ENCODE assay signal across 8 cellular contexts in genomic region chr17:45895304-45895968, GRCh38.
A peak's percentile ranks its signal among the peaks of the same experiment; 100 is the strongest.
DNase-seq lines count a peak whose midpoint lies in the region; ATAC-seq and TF ChIP-seq lines count a peak whose summit lies in the region.

No MANE protein-coding gene starts in this region.

- ATAC-seq in HG02642 (IDR thresholded peaks at IDR 0.05; ENCODE audit: poor library complexity, unreplicated experiment) = no peak

- TF ChIP-seq CTCF in fibroblast of pulmonary artery (IDR thresholded peaks at IDR 0.05; ENCODE audit: low read length, missing control alignments) = no peak

- H3K4me3 ChIP-seq in fibroblast of pulmonary artery (replicated peaks; ENCODE audit: low read depth, low read length) = peak overlapping the region; percentile 65

- peak; percentile 45 for DNase-seq in COLO668 (lab: John Stamatoyannopoulos, UW; ENCODE audit: unreplicated experiment)
- DNase-seq in NCI-H1105 treated with DMSO at 0.1 percent for 48 hours (lab: John Stamatoyannopoulos, UW) = peak; percentile 69
- DNase-seq in activated CD4-positive, alpha-beta T cell treated with anti-CD3 and anti-CD28 coated beads, Interleukin-2, amount 50 U/mL, for 4 hours = peak; percentile 18 to 28
- DNase-seq in fibroblast of pulmonary artery (ENCODE audit: low read depth) = no peak
- peak in 48 of 56 donors; percentile 22 to 75 (median 62) for DNase-seq in nucleus accumbens (lab: John Stamatoyannopoulos, UW)
- DNase-seq in UCSD-AML1 (lab: John Stamatoyannopoulos, UW; ENCODE audit: unreplicated experiment) = no peak
- no peak for DNase-seq in OCI-M1 (lab: John Stamatoyannopoulos, UW)

Comparison
In these comparisons a context has a peak if more than half of its experiments do, and no peak if none do; other contexts are left out.
1. DNase-seq: peak in COLO668 (single experiment), NCI-H1105 treated with DMSO at 0.1 percent for 48 hours (single experiment), activated CD4-positive, alpha-beta T cell treated with anti-CD3 and anti-CD28 coated beads, Interleukin-2, amount 50 U/mL, for 4 hours (2 of 2) and nucleus accumbens (48 of 56); none in fibroblast of pulmonary artery (single experiment), UCSD-AML1 (single experiment) and OCI-M1 (single experiment).